In genomic region chr6:127969701-127970100, GRCh38 we compare ENCODE assay signal across 26 cellular contexts.
DNase-seq lines count a peak whose midpoint lies in the region; ATAC-seq and TF ChIP-seq lines count a peak whose summit lies in the region.
"Had no signal": no experiment of that assay in that cellular context is flagged by ENCODE, and none has a peak within 500 bp of the region (broad histone marks: within the 10 kb centered on the region; RNA-seq: fewer than 3 reads in every experiment).

No MANE protein-coding gene starts in this region.

- DNase-seq in activated naive CD4-positive, alpha-beta T cell treated with anti-CD3 and anti-CD28 coated beads, Interleukin-2, amount 50 U/mL, for 72 hours (ENCODE audit: low spot score in 2 of 2) = no peak
- no peak for DNase-seq in T-helper 17 cell
- DNase-seq in activated naive CD8-positive, alpha-beta T cell treated with anti-CD3 and anti-CD28 coated beads, Interleukin-2, amount 50 U/mL, for 24 hours = no peak
- DNase-seq in stimulated activated naive CD8-positive, alpha-beta T cell treated with anti-CD3 and anti-CD28 coated beads, Interleukin-15, amount 100 ng/mL, for 72 hours = no peak
- DNase-seq in foreskin fibroblast = no peak
- DNase-seq: activated CD4-positive, CD25-positive, alpha-beta regulatory T cell treated with anti-CD3 and anti-CD28 coated beads, Interleukin-2, amount 50 U/mL, for 72 hours; activated gamma-delta T cell; C1 segment of cervical spinal cord; DND-41; GOT3; HFFc6; immature natural killer cell; left colon; NCI-H146; NCI-H2107; NCI-H345; ovary; SK-N-SH; upper lobe of right lung had no signal

- no peak overlapping the region for H3K4me3 ChIP-seq in foreskin fibroblast (ENCODE audit: low read depth in 1 of 2, low read length in 2 of 2)
- H3K4me3 ChIP-seq: ovary, suprapubic skin, upper lobe of right lung had no signal

- H3K9me3 Mint-ChIP-seq in activated naive CD4-positive, alpha-beta T cell treated with anti-CD3 and anti-CD28 coated beads, Interleukin-2, amount 50 U/mL, for 24 hours = peaks cover 16% of the 10 kb centered on the region
- peaks cover 3 to 23% of the 10 kb centered on the region in 2 donors for H3K9me3 Mint-ChIP-seq in activated naive CD4-positive, alpha-beta T cell treated with anti-CD3 and anti-CD28 coated beads, Interleukin-2, amount 50 U/mL, for 72 hours
- H3K9me3 Mint-ChIP-seq in activated naive CD8-positive, alpha-beta T cell treated with anti-CD3 and anti-CD28 coated beads, Interleukin-2, amount 50 U/mL, for 24 hours = peaks cover 4% of the 10 kb centered on the region
- H3K9me3 Mint-ChIP-seq in stimulated activated naive CD8-positive, alpha-beta T cell treated with anti-CD3 and anti-CD28 coated beads, Interleukin-15, amount 100 ng/mL, for 72 hours = peaks cover 0 to 5% of the 10 kb centered on the region in 2 donors
- H3K9me3 Mint-ChIP-seq: HFFc6; IgD-negative memory B cell; immature natural killer cell; stimulated activated memory B cell treated with anti-CD40 and anti-IgM and Interleukin-4, amounts not matched to agents 10 μg/mL and 1 μg/mL and 100 μg/mL, for 72 hours had no signal

- TF ChIP-seq CTCF in foreskin fibroblast (IDR thresholded peaks at IDR 0.05; ENCODE audit: low read depth, low read length) = no peak

- peak overlapping the region; percentile 65 for H3K4me3 Mint-ChIP-seq in activated naive CD4-positive, alpha-beta T cell treated with anti-CD3 and anti-CD28 coated beads, Interleukin-2, amount 50 U/mL, for 24 hours
- peak overlapping the region; percentile 56 for H3K4me3 Mint-ChIP-seq in T-helper 17 cell
- peak overlapping the region; percentile 58 for H3K4me3 Mint-ChIP-seq in activated naive CD8-positive, alpha-beta T cell treated with anti-CD3 and anti-CD28 coated beads, Interleukin-2, amount 50 U/mL, for 24 hours
- peak overlapping the region; percentile 75 to 91 for H3K4me3 Mint-ChIP-seq in stimulated activated naive CD8-positive, alpha-beta T cell treated with anti-CD3 and anti-CD28 coated beads, Interleukin-15, amount 100 ng/mL, for 72 hours
- H3K4me3 Mint-ChIP-seq: HFFc6; IgD-negative memory B cell; immature natural killer cell; neural crest cell; stimulated activated memory B cell treated with anti-CD40 and anti-IgM and Interleukin-4, amounts not matched to agents 10 μg/mL and 1 μg/mL and 100 μg/mL, for 72 hours had no signal

- no peaks in the 10 kb centered on the region for H3K9me3 ChIP-seq in T-helper 17 cell (ENCODE audit: control insufficient read depth, low read length, poor library complexity, severe bottlenecking)
- H3K9me3 ChIP-seq: ovary, SK-N-SH, suprapubic skin, upper lobe of right lung had no signal

- peak overlapping the region; percentile 35 for H3K27ac Mint-ChIP-seq in activated naive CD4-positive, alpha-beta T cell treated with anti-CD3 and anti-CD28 coated beads, Interleukin-2, amount 50 U/mL, for 24 hours
- peak overlapping the region in 1 of 2 donors; percentile 77 for H3K27ac Mint-ChIP-seq in activated naive CD4-positive, alpha-beta T cell treated with anti-CD3 and anti-CD28 coated beads, Interleukin-2, amount 50 U/mL, for 72 hours
- no peak overlapping the region for H3K27ac Mint-ChIP-seq in T-helper 17 cell
- peak overlapping the region; percentile 87 for H3K27ac Mint-ChIP-seq in activated naive CD8-positive, alpha-beta T cell treated with anti-CD3 and anti-CD28 coated beads, Interleukin-2, amount 50 U/mL, for 24 hours
- peak overlapping the region; percentile 95 to 97 for H3K27ac Mint-ChIP-seq in stimulated activated naive CD8-positive, alpha-beta T cell treated with anti-CD3 and anti-CD28 coated beads, Interleukin-15, amount 100 ng/mL, for 72 hours
- H3K27ac Mint-ChIP-seq: HFFc6; stimulated activated memory B cell treated with anti-CD40 and anti-IgM and Interleukin-4, amounts not matched to agents 10 μg/mL and 1 μg/mL and 100 μg/mL, for 72 hours had no signal

- no peak for ATAC-seq in activated naive CD4-positive, alpha-beta T cell treated with anti-CD3 and anti-CD28 coated beads, Interleukin-2, amount 50 U/mL, for 72 hours
- no peak for ATAC-seq in T-helper 17 cell
- no peak for ATAC-seq in activated naive CD8-positive, alpha-beta T cell treated with anti-CD3 and anti-CD28 coated beads, Interleukin-2, amount 50 U/mL, for 24 hours
- no peak for ATAC-seq in stimulated activated naive CD8-positive, alpha-beta T cell treated with anti-CD3 and anti-CD28 coated beads, Interleukin-15, amount 100 ng/mL, for 72 hours
- no peak for ATAC-seq in GM21717 (IDR thresholded peaks at IDR 0.05; ENCODE audit: unreplicated experiment)
- ATAC-seq: left colon; Right ventricle myocardium inferior; stimulated activated memory B cell treated with anti-CD40 and anti-IgM and Interleukin-4, amounts not matched to agents 10 μg/mL and 1 μg/mL and 100 μg/mL, for 72 hours; upper lobe of right lung had no signal

- peaks cover 5% of the 10 kb centered on the region for H3K36me3 Mint-ChIP-seq in activated naive CD4-positive, alpha-beta T cell treated with anti-CD3 and anti-CD28 coated beads, Interleukin-2, amount 50 U/mL, for 24 hours
- H3K36me3 Mint-ChIP-seq in activated naive CD4-positive, alpha-beta T cell treated with anti-CD3 and anti-CD28 coated beads, Interleukin-2, amount 50 U/mL, for 72 hours = peaks cover 0 to 38% of the 10 kb centered on the region in 2 donors
- no peaks in the 10 kb centered on the region for H3K36me3 Mint-ChIP-seq in T-helper 17 cell (ENCODE audit: low read depth)
- peaks cover 25% of the 10 kb centered on the region for H3K36me3 Mint-ChIP-seq in activated naive CD8-positive, alpha-beta T cell treated with anti-CD3 and anti-CD28 coated beads, Interleukin-2, amount 50 U/mL, for 24 hours (ENCODE audit: low read depth)
- H3K36me3 Mint-ChIP-seq: immature natural killer cell; stimulated activated memory B cell treated with anti-CD40 and anti-IgM and Interleukin-4, amounts not matched to agents 10 μg/mL and 1 μg/mL and 100 μg/mL, for 72 hours had no signal

- H3K27me3 Mint-ChIP-seq in activated naive CD4-positive, alpha-beta T cell treated with anti-CD3 and anti-CD28 coated beads, Interleukin-2, amount 50 U/mL, for 24 hours = no peaks in the 10 kb centered on the region
- H3K27me3 Mint-ChIP-seq in T-helper 17 cell = no peaks in the 10 kb centered on the region
- no peaks in the 10 kb centered on the region for H3K27me3 Mint-ChIP-seq in activated naive CD8-positive, alpha-beta T cell treated with anti-CD3 and anti-CD28 coated beads, Interleukin-2, amount 50 U/mL, for 24 hours
- no peaks in the 10 kb centered on the region for H3K27me3 Mint-ChIP-seq in stimulated activated naive CD8-positive, alpha-beta T cell treated with anti-CD3 and anti-CD28 coated beads, Interleukin-15, amount 100 ng/mL, for 72 hours
- H3K27me3 Mint-ChIP-seq: IgD-negative memory B cell; stimulated activated memory B cell treated with anti-CD40 and anti-IgM and Interleukin-4, amounts not matched to agents 10 μg/mL and 1 μg/mL and 100 μg/mL, for 72 hours had no signal

- H3K4me1 Mint-ChIP-seq in activated naive CD4-positive, alpha-beta T cell treated with anti-CD3 and anti-CD28 coated beads, Interleukin-2, amount 50 U/mL, for 24 hours = peaks cover 70% of the 10 kb centered on the region
- peaks cover 33% of the 10 kb centered on the region for H3K4me1 Mint-ChIP-seq in T-helper 17 cell
- H3K4me1 Mint-ChIP-seq in activated naive CD8-positive, alpha-beta T cell treated with anti-CD3 and anti-CD28 coated beads, Interleukin-2, amount 50 U/mL, for 24 hours = peaks cover 71% of the 10 kb centered on the region
- H3K4me1 Mint-ChIP-seq in stimulated activated naive CD8-positive, alpha-beta T cell treated with anti-CD3 and anti-CD28 coated beads, Interleukin-15, amount 100 ng/mL, for 72 hours = peaks cover 59% of the 10 kb centered on the region
- H3K4me1 Mint-ChIP-seq: IgD-negative memory B cell; stimulated activated memory B cell treated with anti-CD40 and anti-IgM and Interleukin-4, amounts not matched to agents 10 μg/mL and 1 μg/mL and 100 μg/mL, for 72 hours had no signal
